In the genomic region with DNA sequence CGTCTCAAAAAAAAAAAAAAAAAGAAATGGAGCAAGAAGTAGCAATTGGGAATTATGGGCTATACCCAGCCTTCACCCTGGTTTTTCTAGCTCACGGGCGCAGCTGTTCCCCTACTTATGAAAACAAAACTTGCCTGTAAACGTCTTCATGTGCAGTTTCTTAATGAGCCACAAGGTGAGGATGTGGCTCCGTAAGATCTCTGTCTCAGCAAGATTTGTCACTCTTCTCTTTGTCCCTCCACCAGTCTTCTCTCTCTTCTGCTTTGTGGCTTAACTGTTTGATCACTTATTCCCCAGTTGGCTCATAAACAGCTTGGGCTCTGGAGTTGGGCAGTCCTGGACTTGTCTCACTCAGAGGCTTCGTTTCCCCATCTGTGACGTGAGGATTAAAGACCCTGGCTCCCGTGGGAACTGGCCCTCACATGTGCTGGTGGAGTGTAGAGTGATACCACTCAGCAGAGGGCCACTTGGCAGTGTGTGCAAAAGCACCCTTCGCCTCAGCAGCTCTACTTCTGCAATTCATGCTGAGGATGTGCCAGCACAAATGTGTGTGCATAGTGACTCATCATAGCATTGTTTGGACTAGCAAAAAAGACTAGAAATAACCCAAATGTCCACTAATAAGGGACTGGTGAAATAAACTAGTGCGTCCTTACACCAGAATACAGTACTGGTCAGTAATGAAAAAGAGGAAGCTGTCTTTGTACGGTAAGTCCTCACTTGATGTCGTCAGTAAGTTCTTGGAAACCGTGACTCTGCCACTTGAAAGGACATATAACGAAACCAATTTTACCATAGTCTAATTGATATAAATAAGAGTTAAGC, we compare ENCODE assay signal across 8 cellular contexts. TPM values are rescaled to one million over a fixed set of nuclear protein-coding genes. Genes with fewer than 3 reads are reported as not detected.
A peak's percentile ranks its signal among the peaks of the same experiment; 100 is the strongest.
DNase-seq lines count a peak whose midpoint lies in the region; ATAC-seq and FAIRE-seq lines count a peak whose summit lies in the region.

No MANE protein-coding gene starts in this region.

- no peak overlapping the region for H3K9ac ChIP-seq in BLaER1

- H4K20me1 ChIP-seq in BLaER1 = peaks cover 94% of the 10 kb centered on the region

- H3K4me3 ChIP-seq in BLaER1 = no peak overlapping the region

- DNase-seq in NCI-H2029 treated with DMSO at 0.1 percent for 48 hours (lab: John Stamatoyannopoulos, UW) (peak; percentile 23), naive B cell (peak; percentile 76), urothelium cell line (ENCODE audit: low spot score) (peak; percentile 51)
- DNase-seq in activated CD4-positive, alpha-beta T cell treated with anti-CD3 and anti-CD28 coated beads, Interleukin-2, amount 50 U/mL, for 1 hour = peak; percentile 18

- peaks cover 22% of the 10 kb centered on the region for H3K36me3 ChIP-seq in BLaER1

- peaks cover 31 to 57% (median 38%) of the 10 kb centered on the region in 3 donors for H3K4me1 Mint-ChIP-seq in naive B cell

- peaks cover 95% of the 10 kb centered on the region for H3K4me1 ChIP-seq in BLaER1

- ATAC-seq in GM18511 (IDR thresholded peaks at IDR 0.05; ENCODE audit: unreplicated experiment) = peak; percentile 85
- peak; percentile 84 for ATAC-seq in HG02938 (IDR thresholded peaks at IDR 0.05; ENCODE audit: unreplicated experiment)
- peak; percentile 68 for ATAC-seq in esophagus mucosa
- peak; percentile 86 to 88 for ATAC-seq in naive B cell (ENCODE audit: low read depth in 2 of 2)

- H3K4me2 ChIP-seq in BLaER1 = peak overlapping the region; percentile 54

- H3K27ac Mint-ChIP-seq in naive B cell = peak overlapping the region; percentile 8 to 93 (median 88)

- H3K9me3 ChIP-seq in BLaER1 = no peaks in the 10 kb centered on the region

- peak overlapping the region; percentile 12; the same call in 1 of the 2 replicates for H3K27ac ChIP-seq in BLaER1

- no peaks in the 10 kb centered on the region for H3K27me3 ChIP-seq in BLaER1

- H3K36me3 Mint-ChIP-seq in naive B cell = no peaks in the 10 kb centered on the region

- H3K4me3 Mint-ChIP-seq in naive B cell = peak overlapping the region in 7 of 8 donors; percentile 2 to 68 (median 58)

- H3K27me3 Mint-ChIP-seq in naive B cell = no peaks in the 10 kb centered on the region

- H3K9me3 Mint-ChIP-seq in naive B cell = no peaks in the 10 kb centered on the region

- no peak for FAIRE-seq in urothelium cell line (lab: Jason Lieb, UNC)

RNA-seq across cellular contexts. Expression of a gene that starts 8.7 kb away (rescaled TPM):
- total RNA-seq in esophagus mucosa = 6.8 TPM
- polyA plus RNA-seq in naive B cell (ENCODE audit: low read depth in 6 of 6) = 10 to 100 TPM; 16.6 to 21.0 (median 18.6) TPM

Comparison
In these comparisons a context has a peak if more than half of its experiments do, and no peak if none do; other contexts are left out.
1. DNase-seq: peak in every context shown above with its lines; median percentile 76 in naive B cell; 51 in urothelium cell line; 23 in NCI-H2029 treated with DMSO at 0.1 percent for 48 hours; 18 in activated CD4-positive, alpha-beta T cell treated with anti-CD3 and anti-CD28 coated beads, Interleukin-2, amount 50 U/mL, for 1 hour.